In the genomic region with DNA sequence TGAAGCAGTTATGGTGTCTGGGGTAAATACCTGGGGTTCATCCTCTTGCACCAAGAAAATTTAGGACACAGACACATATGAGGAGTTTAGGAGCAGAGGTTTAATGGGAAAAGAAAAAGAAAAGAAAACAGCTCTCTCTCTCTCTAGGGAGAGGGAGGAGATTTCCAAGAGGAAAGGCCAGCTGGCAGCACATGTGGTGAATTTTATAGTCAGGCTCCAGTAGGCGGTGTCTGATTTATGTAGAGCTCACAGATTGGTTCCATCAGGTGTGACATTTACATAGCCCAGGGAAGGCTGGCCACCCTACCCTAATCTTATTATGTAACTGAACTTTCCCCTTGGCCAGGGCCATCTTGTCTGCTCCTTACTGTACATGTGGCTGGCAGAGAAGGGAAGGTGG, we compare ENCODE assay signal across 13 cellular contexts.
DNase-seq lines count a peak whose midpoint lies in the region; ATAC-seq and TF ChIP-seq lines count a peak whose summit lies in the region.
"Had no signal": no experiment of that assay in that cellular context is flagged by ENCODE, and none has a peak within 500 bp of the region (broad histone marks: within the 10 kb centered on the region; RNA-seq: fewer than 3 reads in every experiment).

No MANE protein-coding gene starts in this region.

- H3K36me3 ChIP-seq in PC-3 (ENCODE audit: low read depth, low read length) (no peaks in the 10 kb centered on the region), heart right ventricle (no peaks in the 10 kb centered on the region), transverse colon (no peaks in the 10 kb centered on the region)

- H3K27ac ChIP-seq in PC-3 (ENCODE audit: low read length) = no peak overlapping the region
- no peak overlapping the region for H3K27ac ChIP-seq in heart right ventricle
- H3K27ac ChIP-seq in transverse colon = no peak overlapping the region

- CTCF ChIA-PET in PC-3 (lab: Charles Lee) = no interaction called here

- intact Hi-C loops in PC-3 (cut with micrococcal nuclease) (no loop called here), heart right ventricle (cut with DNase I) (loop anchor here in 2 of 10 donors (5.0 to 10.0 kb wide), 2 partner anchors 116 to 537 kb away; no protein-coding TSS in a partner anchor), transverse colon (cut with DNase I; ENCODE audit: low total_unique reads) (no loop called here)

- 46 to 71% methylated on average over 1 of the region's 1 CpG for WGBS in heart right ventricle, 2 donors
- WGBS in transverse colon (ENCODE audit: low coverage in 1 of 2), 2 donors = 32 to 60% methylated on average over 1 of the region's 1 CpG

- no peak for TF ChIP-seq EP300 in transverse colon (IDR thresholded peaks at IDR 0.05; ENCODE audit: low read depth)

- no peak for TF ChIP-seq CTCF in PC-3 (conservative IDR thresholded peaks at IDR 0.05; ENCODE audit: low read depth, low read length)
- TF ChIP-seq CTCF in heart right ventricle (IDR thresholded peaks at IDR 0.05) = no peak
- no peak for TF ChIP-seq CTCF in transverse colon (IDR thresholded peaks at IDR 0.05)

- H3K9me3 ChIP-seq in PC-3 (ENCODE audit: low read length) (no peaks in the 10 kb centered on the region), heart right ventricle (peaks cover 0 to 16% (median 0%) of the 10 kb centered on the region in 11 donors), transverse colon (no peaks in the 10 kb centered on the region)

- TF ChIP-seq POLR2A in transverse colon (IDR thresholded peaks at IDR 0.05) = no peak

- no peak for ATAC-seq in PC-3
- ATAC-seq in heart right ventricle = peak in 7 of 8 donors; percentile 68 to 90 (median 73)
- no peak for ATAC-seq in GM21528 (IDR thresholded peaks at IDR 0.05; ENCODE audit: low FRiP score, unreplicated experiment)
- ATAC-seq: natural killer cell treated with Interleukin-12 subunit alpha and Interleukin-12 subunit beta and Interleukin-15 and Interleukin-18, amount 100 ng/mL, for 72 hours had no signal

- no peaks in the 10 kb centered on the region for H3K79me2 ChIP-seq in PC-3 (ENCODE audit: low read length)

- H3K27me3 ChIP-seq in PC-3 (ENCODE audit: low read length) (peaks cover 17% of the 10 kb centered on the region), heart right ventricle (no peaks in the 10 kb centered on the region), transverse colon (no peaks in the 10 kb centered on the region)

- H3K4me3 ChIP-seq in PC-3 (ENCODE audit: low read length) (no peak overlapping the region), heart right ventricle (peak overlapping the region in 4 of 10 donors; percentile 17 to 28 (median 22)), transverse colon (no peak overlapping the region)
- H3K4me3 ChIP-seq: smooth muscle cell had no signal

- H3K4me1 ChIP-seq in PC-3 (ENCODE audit: insufficient read depth, low read length) (peaks cover 10% of the 10 kb centered on the region; the same call in 1 of the 2 replicates), heart right ventricle (peaks cover 0 to 3% (median 0%) of the 10 kb centered on the region in 9 donors), transverse colon (no peaks in the 10 kb centered on the region)

- BruUV-seq in PC-3 (replicated peaks; lab: Mats Ljungman, UMichigan) = no TSS peak

- no peak overlapping the region for H3K9ac ChIP-seq in PC-3 (ENCODE audit: low read length)

- POLR2A ChIA-PET in PC-3 (lab: Charles Lee; ENCODE audit: unreplicated experiment) = no interaction called here

- H3K4me2 ChIP-seq in PC-3 (ENCODE audit: low read length) = no peak overlapping the region
- H3K4me2 ChIP-seq: smooth muscle cell had no signal

- DNase-seq in A172 (ENCODE audit: low spot score) (peak; percentile 39), HT1080 (ENCODE audit: low read depth) (peak; percentile 4), PC-3 (peak; percentile 6), heart right ventricle (peak in 1 of 2 donors; percentile 29), foreskin melanocyte (no peak), globus pallidus (ENCODE audit: low spot score) (no peak), transverse colon (no peak)
- DNase-seq: activated CD4-positive, alpha-beta T cell treated with anti-CD3 and anti-CD28 coated beads, Interleukin-2, amount 50 U/mL, for 4 hours; activated naive CD4-positive, alpha-beta T cell treated with anti-CD3 and anti-CD28 coated beads, Interleukin-2, amount 10 ng/mL, durations not matched to agents 7 days and 5 days; NCI-H2227 treated with DMSO at 0.1 percent for 48 hours had no signal

- no peaks in the 10 kb centered on the region for H3F3A ChIP-seq in PC-3 (ENCODE audit: low read length, unreplicated experiment)

- in situ Hi-C loops in transverse colon (cut with MboI; ENCODE audit: low pct_ligation_motif_present in 1 of 4, low pct_unique_long_range_greater_than_20kb in 1 of 4, low sequenced_read_pairs in 3 of 4) = no loop called here

- H4K20me1 ChIP-seq in PC-3 (ENCODE audit: low read length) = no peaks in the 10 kb centered on the region

- no peak overlapping the region for H2AFZ ChIP-seq in PC-3 (ENCODE audit: low read length)

- no peaks in the 10 kb centered on the region for H3K9me2 ChIP-seq in PC-3 (replicated peaks; ENCODE audit: low read length)

Comparison
In these comparisons a context has a peak if more than half of its experiments do, and no peak if none do; other contexts are left out.
1. DNase-seq: peak in A172 (single experiment), HT1080 (single experiment) and PC-3 (single experiment); none in foreskin melanocyte (single experiment), globus pallidus (single experiment) and transverse colon (single experiment).
2. ATAC-seq: peak in heart right ventricle (7 of 8); none in PC-3 (single experiment) and GM21528 (single experiment).